26 cellular contexts compared by ENCODE assay signal in genomic region chr11:60933416-60933815, GRCh38. TPM values are rescaled to one million over a fixed set of nuclear protein-coding genes. Genes with fewer than 3 reads are reported as not detected.
DNase-seq lines count a peak whose midpoint lies in the region; ATAC-seq and TF ChIP-seq lines count a peak whose summit lies in the region.
"Had no signal": no experiment of that assay in that cellular context is flagged by ENCODE, and none has a peak within 500 bp of the region (broad histone marks: within the 10 kb centered on the region; RNA-seq: fewer than 3 reads in every experiment).

No MANE protein-coding gene starts in this region.

- peak overlapping the region; percentile 21 for H3K23ac ChIP-seq in neuronal stem cell (ENCODE audit: low read depth, low read length, poor library complexity)

- peak overlapping the region; percentile 21 for H3K18ac ChIP-seq in neuronal stem cell (ENCODE audit: low read length)

- H3K79me2 ChIP-seq in OCI-LY3 (ENCODE audit: low read length), result no peaks in the 10 kb centered on the region

- TF ChIP-seq CTCF in MCF 10A (IDR thresholded peaks at IDR 0.05; ENCODE audit: unreplicated experiment), result no peak
- no peak for TF ChIP-seq CTCF in breast epithelium (IDR thresholded peaks at IDR 0.05)
- TF ChIP-seq CTCF in OCI-LY3 (IDR thresholded peaks at IDR 0.05; ENCODE audit: low read depth, low read length), result no peak

- WGBS in neuronal stem cell (ENCODE audit: extremely low coverage in 2 of 2, insufficient read length in 2 of 2, insufficient replicate concordance in 1 of 2), 2 donors, result no CpG with 5 or more reads among the region's 27 CpGs

- no peaks in the 10 kb centered on the region for H3K27me3 Mint-ChIP-seq in MCF 10A (ENCODE audit: insufficient read depth, unreplicated experiment)
- H3K27me3 Mint-ChIP-seq in stimulated activated naive B cell treated with anti-CD40 and anti-IgM and Interleukin-4, amounts not matched to agents 10 μg/mL and 1 μg/mL and 100 μg/mL, for 72 hours, result no peaks in the 10 kb centered on the region
- H3K27me3 Mint-ChIP-seq in activated CD8-positive, alpha-beta T cell treated with anti-CD3 and anti-CD28 coated beads, Interleukin-2, amount 10 ng/mL, durations not matched to agents 7 days and 5 days (ENCODE audit: low read depth), result peaks cover 8% of the 10 kb centered on the region

- peak overlapping the region; percentile 6 for H3K27ac Mint-ChIP-seq in MCF 10A (ENCODE audit: low read depth, unreplicated experiment)
- H3K27ac Mint-ChIP-seq in stimulated activated naive B cell treated with anti-CD40 and anti-IgM and Interleukin-4, amounts not matched to agents 10 μg/mL and 1 μg/mL and 100 μg/mL, for 72 hours, result peak overlapping the region; percentile 84
- H3K27ac Mint-ChIP-seq in activated CD8-positive, alpha-beta T cell treated with anti-CD3 and anti-CD28 coated beads, Interleukin-2, amount 10 ng/mL, durations not matched to agents 7 days and 5 days, result no peak overlapping the region
- H3K27ac Mint-ChIP-seq: CD8-positive, alpha-beta T cell had no signal

- peak in 1 of 2 donors; percentile 3 for ATAC-seq in stimulated activated naive B cell treated with anti-CD40 and anti-IgM and Interleukin-4, amounts not matched to agents 10 μg/mL and 1 μg/mL and 100 μg/mL, for 72 hours (replicated peaks)
- ATAC-seq in activated CD8-positive, alpha-beta T cell treated with anti-CD3 and anti-CD28 coated beads, Interleukin-2, amount 10 ng/mL, durations not matched to agents 7 days and 5 days, result no peak
- ATAC-seq: CD8-positive, alpha-beta T cell had no signal

- H3K4me3 ChIP-seq in breast epithelium, result no peak overlapping the region
- no peak overlapping the region for H3K4me3 ChIP-seq in OCI-LY3 (ENCODE audit: low read length)
- H3K4me3 ChIP-seq in neuronal stem cell (ENCODE audit: low read length in 2 of 2), result no peak overlapping the region
- H3K4me3 ChIP-seq: K562, Peyer's patch, SJSA1 had no signal

- DNase-seq in MCF 10A (ENCODE audit: unreplicated experiment) (no peak), breast epithelium (ENCODE audit: low spot score in 2 of 2) (no peak), neuronal stem cell (ENCODE audit: low spot score) (no peak), DMS153 (lab: John Stamatoyannopoulos, UW) (no peak), DMS153 treated with DMSO at 0.1 percent for 48 hours (lab: John Stamatoyannopoulos, UW; ENCODE audit: unreplicated experiment) (no peak)
- no peak for DNase-seq in stimulated activated naive B cell treated with anti-CD40 and anti-IgM and Interleukin-4, amounts not matched to agents 10 μg/mL and 1 μg/mL and 100 μg/mL, for 72 hours
- no peak for DNase-seq in activated CD8-positive, alpha-beta T cell treated with anti-CD3 and anti-CD28 coated beads, Interleukin-2, amount 10 ng/mL, durations not matched to agents 7 days and 5 days
- DNase-seq: 8988T; C1 segment of cervical spinal cord; Calu3; CD8-positive, alpha-beta T cell; DMS53; EL; GF-D8; NCI-H1092; NCI-H1436 treated with DMSO at 0.1 percent for 48 hours; NCI-H2029; NCI-H226; NCI-H510A treated with DMSO at 0.1 percent for 48 hours; NCI-H748 treated with DMSO at 0.1 percent for 48 hours; T-helper 1 cell had no signal

- H3K36me3 Mint-ChIP-seq in MCF 10A (ENCODE audit: insufficient read depth, unreplicated experiment), result peaks cover 6% of the 10 kb centered on the region
- peaks cover 21 to 28% of the 10 kb centered on the region in 2 donors for H3K36me3 Mint-ChIP-seq in stimulated activated naive B cell treated with anti-CD40 and anti-IgM and Interleukin-4, amounts not matched to agents 10 μg/mL and 1 μg/mL and 100 μg/mL, for 72 hours
- no peaks in the 10 kb centered on the region for H3K36me3 Mint-ChIP-seq in activated CD8-positive, alpha-beta T cell treated with anti-CD3 and anti-CD28 coated beads, Interleukin-2, amount 10 ng/mL, durations not matched to agents 7 days and 5 days (ENCODE audit: low read depth)

- BruUV-seq in MCF 10A (replicated peaks; lab: Mats Ljungman, UMichigan), result no TSS peak

- H3K4me2 ChIP-seq in OCI-LY3 (ENCODE audit: low read length) (peak overlapping the region; percentile 25; the same call in 1 of the 2 replicates), neuronal stem cell (ENCODE audit: insufficient read depth, low read length, poor library complexity, severe bottlenecking) (no peak overlapping the region)

- intact Hi-C loops in MCF 10A (cut with micrococcal nuclease), result no loop called here
- intact Hi-C loops in breast epithelium (cut with DNase I; ENCODE audit: low total_unique reads), result no loop called here

- peak overlapping the region; percentile 48 for H2BK12ac ChIP-seq in neuronal stem cell (ENCODE audit: low read length)

- H3K27me3 ChIP-seq in breast epithelium, result no peaks in the 10 kb centered on the region
- H3K27me3 ChIP-seq in OCI-LY3 (ENCODE audit: low read depth, low read length), result no peaks in the 10 kb centered on the region
- H3K27me3 ChIP-seq in neuronal stem cell (ENCODE audit: control insufficient read depth in 3 of 3, insufficient read depth in 3 of 3, low read depth in 1 of 3, low read length in 3 of 3), result no peaks in the 10 kb centered on the region
- H3K27me3 ChIP-seq: Peyer's patch, SJSA1 had no signal

- peaks cover 36% of the 10 kb centered on the region for H4K20me1 ChIP-seq in OCI-LY3 (ENCODE audit: insufficient read depth, low read length)

- H3K9me3 ChIP-seq in breast epithelium, result no peaks in the 10 kb centered on the region
- H3K9me3 ChIP-seq in OCI-LY3 (ENCODE audit: insufficient read depth, low read length), result no peaks in the 10 kb centered on the region
- no peaks in the 10 kb centered on the region for H3K9me3 ChIP-seq in neuronal stem cell (replicated peaks in 1 of 2; ENCODE audit: control insufficient read depth in 2 of 2, insufficient read depth in 1 of 2, low read depth in 1 of 2, low read length in 2 of 2)
- H3K9me3 ChIP-seq: Peyer's patch, SJSA1 had no signal

- H3K4me1 ChIP-seq in breast epithelium (no peaks in the 10 kb centered on the region), OCI-LY3 (ENCODE audit: low read length) (peaks cover 55% of the 10 kb centered on the region), neuronal stem cell (ENCODE audit: control insufficient read depth in 2 of 2, insufficient read depth in 1 of 2, low read depth in 1 of 2, low read length in 2 of 2) (peaks cover 2 to 5% of the 10 kb centered on the region in 2 donors)
- H3K4me1 ChIP-seq: SJSA1 had no signal

- H2AFZ ChIP-seq in OCI-LY3 (ENCODE audit: low read depth, low read length) (no peak overlapping the region), neuronal stem cell (ENCODE audit: low read length) (no peak overlapping the region)

- peaks cover 3% of the 10 kb centered on the region for H3K79me1 ChIP-seq in neuronal stem cell (ENCODE audit: low read depth, low read length)

- no peak for TF ChIP-seq POLR2A in breast epithelium (IDR thresholded peaks at IDR 0.05)

- no peak overlapping the region for H2BK5ac ChIP-seq in neuronal stem cell (ENCODE audit: low read length)

- no peak overlapping the region for H3K4ac ChIP-seq in neuronal stem cell (ENCODE audit: low read length)

- H3K36me3 ChIP-seq in breast epithelium (no peaks in the 10 kb centered on the region), OCI-LY3 (replicated peaks; ENCODE audit: low read depth, low read length) (peaks cover 29% of the 10 kb centered on the region), neuronal stem cell (replicated peaks in 1 of 2; ENCODE audit: control insufficient read depth in 2 of 2, insufficient read depth in 2 of 2, low read length in 2 of 2) (peaks cover 60 to 90% of the 10 kb centered on the region in 2 donors)
- H3K36me3 ChIP-seq: Peyer's patch had no signal

- no peak overlapping the region for H3K4me3 Mint-ChIP-seq in MCF 10A (ENCODE audit: unreplicated experiment)
- H3K4me3 Mint-ChIP-seq in stimulated activated naive B cell treated with anti-CD40 and anti-IgM and Interleukin-4, amounts not matched to agents 10 μg/mL and 1 μg/mL and 100 μg/mL, for 72 hours, result no peak overlapping the region
- no peak overlapping the region for H3K4me3 Mint-ChIP-seq in activated CD8-positive, alpha-beta T cell treated with anti-CD3 and anti-CD28 coated beads, Interleukin-2, amount 10 ng/mL, durations not matched to agents 7 days and 5 days
- H3K4me3 Mint-ChIP-seq: CD8-positive, alpha-beta T cell had no signal

- H3K9ac ChIP-seq in OCI-LY3 (ENCODE audit: low read length) (no peak overlapping the region), neuronal stem cell (ENCODE audit: low read depth, low read length, poor library complexity) (no peak overlapping the region)

- H4K91ac ChIP-seq in neuronal stem cell (ENCODE audit: low read depth, low read length, poor library complexity), result no peak overlapping the region

- H4K8ac ChIP-seq in neuronal stem cell (ENCODE audit: low read depth, low read length), result no peak overlapping the region

- H3K9me3 Mint-ChIP-seq in MCF 10A (ENCODE audit: unreplicated experiment), result no peaks in the 10 kb centered on the region
- no peaks in the 10 kb centered on the region for H3K9me3 Mint-ChIP-seq in stimulated activated naive B cell treated with anti-CD40 and anti-IgM and Interleukin-4, amounts not matched to agents 10 μg/mL and 1 μg/mL and 100 μg/mL, for 72 hours
- no peaks in the 10 kb centered on the region for H3K9me3 Mint-ChIP-seq in activated CD8-positive, alpha-beta T cell treated with anti-CD3 and anti-CD28 coated beads, Interleukin-2, amount 10 ng/mL, durations not matched to agents 7 days and 5 days (ENCODE audit: insufficient read depth)
- H3K9me3 Mint-ChIP-seq: CD8-positive, alpha-beta T cell had no signal

- CTCF ChIA-PET in MCF 10A (lab: Yijun Ruan, JAX), result interaction anchor here (1.0 kb wide), 1 partner anchor 34 kb away, joined by 3 read pairs; no protein-coding TSS in a partner anchor
- CTCF ChIA-PET in activated CD8-positive, alpha-beta T cell treated with anti-CD3 and anti-CD28 coated beads, Interleukin-2, amount 10 ng/mL, durations not matched to agents 7 days and 5 days (lab: Charles Lee), result no interaction called here

- no peak overlapping the region for H2BK120ac ChIP-seq in neuronal stem cell (ENCODE audit: low read depth, low read length)

- H3K4me1 Mint-ChIP-seq in MCF 10A (ENCODE audit: insufficient read depth, unreplicated experiment), result no peaks in the 10 kb centered on the region
- H3K4me1 Mint-ChIP-seq in stimulated activated naive B cell treated with anti-CD40 and anti-IgM and Interleukin-4, amounts not matched to agents 10 μg/mL and 1 μg/mL and 100 μg/mL, for 72 hours, result peaks cover 37 to 73% of the 10 kb centered on the region in 2 donors
- H3K4me1 Mint-ChIP-seq in activated CD8-positive, alpha-beta T cell treated with anti-CD3 and anti-CD28 coated beads, Interleukin-2, amount 10 ng/mL, durations not matched to agents 7 days and 5 days (ENCODE audit: low read depth), result no peaks in the 10 kb centered on the region

- H2BK15ac ChIP-seq in neuronal stem cell (ENCODE audit: low read length), result peak overlapping the region; percentile 78

- no peak overlapping the region for H3K14ac ChIP-seq in neuronal stem cell (ENCODE audit: low read length)

- no peak overlapping the region for H2AK5ac ChIP-seq in neuronal stem cell (ENCODE audit: low read depth, low read length)

- no peak overlapping the region for H3K27ac ChIP-seq in breast epithelium
- peak overlapping the region; percentile 84; the same call in 1 of the 2 replicates for H3K27ac ChIP-seq in OCI-LY3 (ENCODE audit: low read length)
- H3K27ac ChIP-seq in neuronal stem cell (replicated peaks; ENCODE audit: low read length), result no peak overlapping the region
- H3K27ac ChIP-seq: SJSA1 had no signal

- POLR2A ChIA-PET in MCF 10A (lab: Yijun Ruan, JAX), result no interaction called here
- POLR2A ChIA-PET in activated CD8-positive, alpha-beta T cell treated with anti-CD3 and anti-CD28 coated beads, Interleukin-2, amount 10 ng/mL, durations not matched to agents 7 days and 5 days (lab: Charles Lee), result no interaction called here

RNA-seq across cellular contexts. Expression of gene TMEM132A, which starts 9.2 kb away (rescaled TPM):
- 20.5 and 22.5 TPM in 2 replicates for total RNA-seq in MCF 10A (2022)
- 10 to 100 TPM in 1 of 3 donors, 1 to 10 TPM in 2; 2.9 to 11.0 (median 8.5) TPM for total RNA-seq in breast epithelium
- polyA plus RNA-seq in neuronal stem cell (2013, experiment 1 of 2), result 90.5 TPM
- polyA plus RNA-seq in neuronal stem cell (2013, experiment 2 of 2), result 91.3 TPM
- total RNA-seq in activated CD8-positive, alpha-beta T cell treated with anti-CD3 and anti-CD28 coated beads, Interleukin-2, amount 10 ng/mL, durations not matched to agents 7 days and 5 days, result under 1 TPM; 0.37 to 0.47 TPM
- total RNA-seq: CD8-positive, alpha-beta T cell had no signal

RNA-seq across cellular contexts. Expression of gene SLC15A3, which starts 18.6 kb away (rescaled TPM):
- total RNA-seq in MCF 10A (2022) (not detected in 2 replicates), breast epithelium (10 to 100 TPM in 2 of 3 donors, 1 to 10 TPM in 1; 8.8 to 23.2 (median 20.8) TPM)
- 44.3 TPM for polyA plus RNA-seq in neuronal stem cell (2013, experiment 1 of 2)
- polyA plus RNA-seq in neuronal stem cell (2013, experiment 2 of 2), result 45.8 TPM
- total RNA-seq in activated CD8-positive, alpha-beta T cell treated with anti-CD3 and anti-CD28 coated beads, Interleukin-2, amount 10 ng/mL, durations not matched to agents 7 days and 5 days, result 1 to 10 TPM; 2.0 to 2.2 TPM

RNA-seq across cellular contexts. Expression of gene TMEM109, which starts 19.5 kb away (rescaled TPM):
- 39.5 and 45.8 TPM in 2 replicates for total RNA-seq in MCF 10A (2022)
- 100 to 1,000 TPM in 1 of 3 donors, 10 to 100 TPM in 2; 77.6 to 112 (median 77.7) TPM for total RNA-seq in breast epithelium
- 64.1 TPM for polyA plus RNA-seq in neuronal stem cell (2013, experiment 1 of 2)
- polyA plus RNA-seq in neuronal stem cell (2013, experiment 2 of 2), result 63.1 TPM
- total RNA-seq in activated CD8-positive, alpha-beta T cell treated with anti-CD3 and anti-CD28 coated beads, Interleukin-2, amount 10 ng/mL, durations not matched to agents 7 days and 5 days, result 100 to 1,000 TPM; 136 to 139 TPM

RNA-seq across cellular contexts. Expression of gene PRPF19, which starts 27.0 kb away (rescaled TPM):
- 99.0 and 115 TPM in 2 replicates for total RNA-seq in MCF 10A (2022)
- 10 to 100 TPM; 56.0 to 82.7 (median 81.3) TPM for total RNA-seq in breast epithelium
- 80.3 TPM for polyA plus RNA-seq in neuronal stem cell (2013, experiment 1 of 2)
- polyA plus RNA-seq in neuronal stem cell (2013, experiment 2 of 2), result 77.6 TPM
- 100 to 1,000 TPM; 161 TPM for total RNA-seq in activated CD8-positive, alpha-beta T cell treated with anti-CD3 and anti-CD28 coated beads, Interleukin-2, amount 10 ng/mL, durations not matched to agents 7 days and 5 days

RNA-seq across cellular contexts. Expression of gene CD6, which starts 38.1 kb away (rescaled TPM):
- total RNA-seq in MCF 10A (2022) (not detected in 2 replicates), breast epithelium (1 to 10 TPM in 1 of 3 donors, under 1 TPM in 2; 0.80 to 1.9 (median 0.98) TPM)
- polyA plus RNA-seq in neuronal stem cell (2013, experiment 1 of 2), result 0.21 TPM
- 0.24 TPM for polyA plus RNA-seq in neuronal stem cell (2013, experiment 2 of 2)
- total RNA-seq in activated CD8-positive, alpha-beta T cell treated with anti-CD3 and anti-CD28 coated beads, Interleukin-2, amount 10 ng/mL, durations not matched to agents 7 days and 5 days, result 100 to 1,000 TPM; 214 to 222 TPM
- total RNA-seq: H4 had no signal
- polyA plus RNA-seq: K562 had no signal
